8 cellular contexts compared by ENCODE assay signal in the genomic region with DNA sequence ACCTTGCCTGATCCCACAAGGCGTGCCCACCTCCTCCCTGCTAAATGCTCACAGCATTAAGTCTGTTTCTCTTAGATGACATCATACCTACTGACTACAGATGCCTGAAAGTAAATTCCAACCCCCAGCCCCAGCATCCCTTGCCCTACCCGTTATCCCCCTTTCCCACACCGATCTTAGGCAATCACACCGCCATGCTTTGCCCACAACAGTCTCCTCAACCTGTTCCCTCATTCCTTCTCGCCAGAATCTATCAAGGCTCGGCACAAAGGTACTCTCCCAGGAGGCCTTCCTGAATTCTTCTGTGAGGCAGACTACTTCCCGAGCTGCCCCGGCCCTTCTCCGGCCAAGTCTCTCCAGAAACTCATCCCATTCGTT. TPM values are rescaled to one million over a fixed set of nuclear protein-coding genes. Genes with fewer than 3 reads are reported as not detected.
A peak's percentile ranks its signal among the peaks of the same experiment; 100 is the strongest.
DNase-seq lines count a peak whose midpoint lies in the region; ATAC-seq and TF ChIP-seq lines count a peak whose summit lies in the region.

No MANE protein-coding gene starts in this region.

- peaks cover 38% of the 10 kb centered on the region for H3K4me1 ChIP-seq in CD4-positive, alpha-beta memory T cell (ENCODE audit: insufficient read depth, low read length)
- H3K4me1 ChIP-seq in upper lobe of left lung = peaks cover 29 to 48% (median 35%) of the 10 kb centered on the region in 4 donors

- no peaks in the 10 kb centered on the region for H3K9me3 ChIP-seq in CD4-positive, alpha-beta memory T cell (ENCODE audit: control insufficient read depth in 1 of 2, low read length in 2 of 2)
- H3K9me3 ChIP-seq in upper lobe of left lung = no peaks in the 10 kb centered on the region

- in situ Hi-C loops in brain microvascular endothelial cell (cut with HindIII; ENCODE audit: low pct_ligation_motif_present, low sequenced_read_pairs) = no loop called here

- ATAC-seq in upper lobe of left lung (ENCODE audit: low FRiP score in 2 of 2) (peak in 1 of 2 donors; percentile 3), GM19324 (IDR thresholded peaks at IDR 0.05; ENCODE audit: low FRiP score, unreplicated experiment) (no peak), GM19397 (IDR thresholded peaks at IDR 0.05; ENCODE audit: unreplicated experiment) (no peak)

- peak overlapping the region; percentile 68 for H3K27ac ChIP-seq in CD4-positive, alpha-beta memory T cell (ENCODE audit: low read depth, low read length)
- H3K27ac ChIP-seq in brain microvascular endothelial cell (peak overlapping the region; percentile 61), upper lobe of left lung (peak overlapping the region; percentile 82 to 95 (median 92))

- H3K4me3 ChIP-seq in CD4-positive, alpha-beta memory T cell (ENCODE audit: low read length in 2 of 2) = peak overlapping the region; percentile 80 to 91
- peak overlapping the region; percentile 89 for H3K4me3 ChIP-seq in brain microvascular endothelial cell (ENCODE audit: low read depth, low read length)
- peak overlapping the region; percentile 84 for H3K4me3 ChIP-seq in lower leg skin (ENCODE audit: low read depth, poor library complexity, severe bottlenecking)
- peak overlapping the region; percentile 89 to 98 (median 92) for H3K4me3 ChIP-seq in upper lobe of left lung

- no peak for DNase-seq in CD4-positive, alpha-beta memory T cell
- no peak for DNase-seq in brain microvascular endothelial cell
- DNase-seq in lower leg skin (ENCODE audit: low spot score in 2 of 2) = no peak
- DNase-seq in upper lobe of left lung = no peak
- DNase-seq in retina = no peak

- peak overlapping the region; percentile 91 to 96 (median 94) for H3K27ac Mint-ChIP-seq in CD4-positive, alpha-beta memory T cell
- peak overlapping the region; percentile 90 to 95 (median 94) for H3K27ac Mint-ChIP-seq in IgD-negative memory B cell

- H3K27me3 ChIP-seq in CD4-positive, alpha-beta memory T cell (ENCODE audit: insufficient read depth, low read length) = no peaks in the 10 kb centered on the region
- no peaks in the 10 kb centered on the region for H3K27me3 ChIP-seq in brain microvascular endothelial cell (replicated peaks)
- H3K27me3 ChIP-seq in upper lobe of left lung = no peaks in the 10 kb centered on the region

- POLR2A ChIA-PET in CD4-positive, alpha-beta memory T cell (lab: Charles Lee; ENCODE audit: partially characterized antibody) = interaction anchor here (0.7 to 2.9 kb wide), 5 partner anchors 10 to 103 kb away, joined by 3 to 15 read pairs (median 4); partner anchors contain the start of gene RUVBL1

- H3K36me3 Mint-ChIP-seq in CD4-positive, alpha-beta memory T cell = peaks cover 6 to 44% of the 10 kb centered on the region in 2 donors
- H3K36me3 Mint-ChIP-seq in IgD-negative memory B cell = no peaks in the 10 kb centered on the region

- H3K4me1 Mint-ChIP-seq in CD4-positive, alpha-beta memory T cell = peaks cover 34 to 56% (median 40%) of the 10 kb centered on the region in 4 donors
- peaks cover 26 to 37% (median 33%) of the 10 kb centered on the region in 3 donors for H3K4me1 Mint-ChIP-seq in IgD-negative memory B cell

- intact Hi-C loops in CD4-positive, alpha-beta memory T cell (cut with micrococcal nuclease) = loop anchor here (5.0 to 10.0 kb wide), 5 partner anchors 601 to 1577 kb away; partner anchors contain the start of genes ACAD9, IFT122, PLXNA1 and RPN1
- intact Hi-C loops in lower leg skin (cut with DNase I; ENCODE audit: low total_unique reads) = no loop called here

- TF ChIP-seq POLR2A in lower leg skin (IDR thresholded peaks at IDR 0.05) (no peak), upper lobe of left lung (IDR thresholded peaks at IDR 0.05) (no peak)

- TF ChIP-seq CTCF in brain microvascular endothelial cell (IDR thresholded peaks at IDR 0.05; ENCODE audit: low read depth, low read length, missing control alignments) (no peak), lower leg skin (IDR thresholded peaks at IDR 0.05) (no peak), upper lobe of left lung (IDR thresholded peaks at IDR 0.05) (no peak)

- H3K4me3 Mint-ChIP-seq in CD4-positive, alpha-beta memory T cell = peak overlapping the region; percentile 86 to 99 (median 92)
- H3K4me3 Mint-ChIP-seq in IgD-negative memory B cell = peak overlapping the region; percentile 92 to 98 (median 96)

- H3K27me3 Mint-ChIP-seq in CD4-positive, alpha-beta memory T cell = no peaks in the 10 kb centered on the region
- no peaks in the 10 kb centered on the region for H3K27me3 Mint-ChIP-seq in IgD-negative memory B cell

- 9 to 11% methylated on average over 10 of the region's 10 CpGs for WGBS in lower leg skin, 2 donors
- WGBS in upper lobe of left lung, 2 donors = 11 to 14% methylated on average over 10 of the region's 10 CpGs

- no peak for TF ChIP-seq EP300 in upper lobe of left lung (IDR thresholded peaks at IDR 0.05)

- peaks cover 0 to 3% (median 0%) of the 10 kb centered on the region in 8 donors for H3K9me3 Mint-ChIP-seq in CD4-positive, alpha-beta memory T cell
- no peaks in the 10 kb centered on the region for H3K9me3 Mint-ChIP-seq in IgD-negative memory B cell

- H3K36me3 ChIP-seq in CD4-positive, alpha-beta memory T cell (ENCODE audit: insufficient read depth, low read length) = peaks cover 5% of the 10 kb centered on the region
- peaks cover 40% of the 10 kb centered on the region for H3K36me3 ChIP-seq in brain microvascular endothelial cell (replicated peaks)
- H3K36me3 ChIP-seq in upper lobe of left lung = peaks cover 6 to 20% (median 9%) of the 10 kb centered on the region in 4 donors

- CTCF ChIA-PET in CD4-positive, alpha-beta memory T cell (lab: Charles Lee; ENCODE audit: partially characterized antibody) = interaction anchor here (1.2 kb wide), 1 partner anchor 14 kb away, joined by 4 read pairs; no protein-coding TSS in a partner anchor

RNA-seq across cellular contexts. Expression of gene SEC61A1, which starts 0.8 kb away (rescaled TPM):
- 100 to 1,000 TPM; 203 to 212 TPM for total RNA-seq in CD4-positive, alpha-beta memory T cell
- 100 to 1,000 TPM; 156 to 182 TPM for polyA plus RNA-seq in CD4-positive, alpha-beta memory T cell
- 79.2 TPM for polyA plus RNA-seq in IgD-negative memory B cell
- total RNA-seq in lower leg skin (100 to 1,000 TPM in 2 of 4 donors, 10 to 100 TPM in 2; 53.3 to 120 (median 88.9) TPM), upper lobe of left lung (100 to 1,000 TPM in 5 of 6 donors, 10 to 100 TPM in 1; 80.7 to 193 (median 164) TPM)
